ENCODE assay signal across 1 cellular context in genomic region chr12:54521291-54522062, GRCh38.
A peak's percentile ranks its signal among the peaks of the same experiment; 100 is the strongest.
TF ChIP-seq lines count a peak whose summit lies in the region.

No MANE protein-coding gene starts in this region.

TF ChIP-seq in GM12878, 131 proteins besides CTCF, POLR2A, EP300 and RAD21:
- peak; percentile 15; the same call in 1 of the 2 replicates for TF ChIP-seq RUNX3 (IDR thresholded peaks at IDR 0.05; ENCODE audit: low read length)
- TF ChIP-seq PKNOX1 (IDR thresholded peaks at IDR 0.05), result no peak
